ENCODE assay signal across 13 cellular contexts in the genomic region with DNA sequence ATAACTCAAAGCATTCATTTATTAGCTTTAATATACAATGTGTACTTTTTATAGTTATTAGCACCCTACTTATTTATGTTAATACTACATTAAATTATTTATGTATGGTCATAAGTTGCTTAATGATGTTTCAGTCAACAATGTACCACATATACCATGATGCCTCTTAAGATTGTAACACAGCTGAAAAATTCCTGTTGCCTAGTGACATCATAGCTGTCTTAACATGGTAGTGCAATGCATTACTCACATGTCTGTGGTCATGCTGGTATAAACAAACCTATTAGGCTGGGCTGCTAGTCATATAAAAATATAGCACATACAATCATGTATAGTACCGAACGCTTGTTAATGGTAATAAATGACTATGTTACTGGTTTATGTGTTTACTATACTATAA.
DNase-seq lines count a peak whose midpoint lies in the region; ATAC-seq and TF ChIP-seq lines count a peak whose summit lies in the region.
"Had no signal": no experiment of that assay in that cellular context is flagged by ENCODE, and none has a peak within 500 bp of the region (broad histone marks: within the 10 kb centered on the region; RNA-seq: fewer than 3 reads in every experiment).

No MANE protein-coding gene starts in this region.

- no peak for DNase-seq in RWPE2 (ENCODE audit: low spot score)
- DNase-seq in gastrocnemius medialis: no peak
- no peak for DNase-seq in CD14-positive monocyte (ENCODE audit: low spot score)
- DNase-seq in DMS153 treated with DMSO at 0.1 percent for 48 hours (lab: John Stamatoyannopoulos, UW; ENCODE audit: unreplicated experiment): no peak
- no peak for DNase-seq in activated CD8-positive, alpha-beta T cell treated with anti-CD3 and anti-CD28 coated beads, Interleukin-2, amount 10 ng/mL, durations not matched to agents 7 days and 5 days
- no peak for DNase-seq in effector CD8-positive, alpha-beta T cell (lab: John Stamatoyannopoulos, UW)
- DNase-seq: cortex of kidney, NCI-H1105, substantia nigra had no signal

- in situ Hi-C loops in gastrocnemius medialis (cut with MboI; ENCODE audit: low sequenced_read_pairs in 4 of 4): no loop called here

- no peaks in the 10 kb centered on the region for H3K27me3 Mint-ChIP-seq in CD14-positive monocyte (ENCODE audit: low read depth in 3 of 3)
- no peaks in the 10 kb centered on the region for H3K27me3 Mint-ChIP-seq in activated CD8-positive, alpha-beta T cell treated with anti-CD3 and anti-CD28 coated beads, Interleukin-2, amount 10 ng/mL, durations not matched to agents 7 days and 5 days (ENCODE audit: low read depth)
- H3K27me3 Mint-ChIP-seq: natural killer cell treated with Interleukin-12 subunit alpha and Interleukin-12 subunit beta and Interleukin-15 and Interleukin-18, amount 100 ng/mL, for 72 hours had no signal

- H3K36me3 ChIP-seq in HEK293 (ENCODE audit: control insufficient read depth in 2 of 2, insufficient read depth in 1 of 2, low read length in 2 of 2) (peaks cover 0 to 3% of the 10 kb centered on the region in 2 experiments; a peak in 1 of 3 replicates), RWPE2 (ENCODE audit: low read depth) (peaks cover 55% of the 10 kb centered on the region), gastrocnemius medialis (peaks cover 0 to 23% of the 10 kb centered on the region in 2 donors)

- CTCF ChIA-PET in HEK293 (lab: Yijun Ruan, JAX): interaction anchor here (0.7 to 1.0 kb wide), 2 partner anchors 90 to 121 kb away, joined by 3 to 4 read pairs; no protein-coding TSS in a partner anchor
- CTCF ChIA-PET in activated CD8-positive, alpha-beta T cell treated with anti-CD3 and anti-CD28 coated beads, Interleukin-2, amount 10 ng/mL, durations not matched to agents 7 days and 5 days (lab: Charles Lee): interaction anchor here (0.8 to 0.9 kb wide), 2 partner anchors 8 to 9 kb away, joined by 4 read pairs; no protein-coding TSS in a partner anchor

- H3K4me1 ChIP-seq in HEK293 (ENCODE audit: control insufficient read depth, insufficient read depth, low read length) (peaks cover 13% of the 10 kb centered on the region), RWPE2 (ENCODE audit: insufficient read depth, poor library complexity, severe bottlenecking) (peaks cover 23% of the 10 kb centered on the region), gastrocnemius medialis (peaks cover 27 to 28% of the 10 kb centered on the region in 2 donors)

- H3K4me3 Mint-ChIP-seq in CD14-positive monocyte: no peak overlapping the region
- H3K4me3 Mint-ChIP-seq in activated CD8-positive, alpha-beta T cell treated with anti-CD3 and anti-CD28 coated beads, Interleukin-2, amount 10 ng/mL, durations not matched to agents 7 days and 5 days: no peak overlapping the region
- H3K4me3 Mint-ChIP-seq: activated T-helper 1 cell treated with anti-CD3 and anti-CD28 coated beads, Interleukin-12 subunit alpha, Interleukin-12 subunit beta, Interleukin-2, Interleukin-4 antibody, amounts not matched to agents 30 ng/mL and 10 ng/mL and 1 ng/mL, durations not matched to agents 14 hours and 24 hours and 36 hours; natural killer cell treated with Interleukin-12 subunit alpha and Interleukin-12 subunit beta and Interleukin-15 and Interleukin-18, amount 100 ng/mL, for 72 hours had no signal

- H3K27ac ChIP-seq in HEK293 (ENCODE audit: extremely low read depth, low read depth, low read length) (no peak overlapping the region), RWPE2 (ENCODE audit: poor library complexity, severe bottlenecking) (no peak overlapping the region), gastrocnemius medialis (peak overlapping the region; percentile 63 to 80 (median 74))

- H3K9me3 Mint-ChIP-seq in CD14-positive monocyte: no peaks in the 10 kb centered on the region
- no peaks in the 10 kb centered on the region for H3K9me3 Mint-ChIP-seq in activated CD8-positive, alpha-beta T cell treated with anti-CD3 and anti-CD28 coated beads, Interleukin-2, amount 10 ng/mL, durations not matched to agents 7 days and 5 days (ENCODE audit: insufficient read depth)
- H3K9me3 Mint-ChIP-seq: activated T-helper 1 cell treated with anti-CD3 and anti-CD28 coated beads, Interleukin-12 subunit alpha, Interleukin-12 subunit beta, Interleukin-2, Interleukin-4 antibody, amounts not matched to agents 30 ng/mL and 10 ng/mL and 1 ng/mL, durations not matched to agents 14 hours and 24 hours and 36 hours; natural killer cell treated with Interleukin-12 subunit alpha and Interleukin-12 subunit beta and Interleukin-15 and Interleukin-18, amount 100 ng/mL, for 72 hours had no signal

- no peaks in the 10 kb centered on the region for H3K9me3 ChIP-seq in HEK293 (ENCODE audit: control insufficient read depth, insufficient read depth, low read depth, low read length)
- no peaks in the 10 kb centered on the region for H3K9me3 ChIP-seq in RWPE2 (ENCODE audit: severe bottlenecking)
- H3K9me3 ChIP-seq in gastrocnemius medialis: no peaks in the 10 kb centered on the region

- no peak for TF ChIP-seq CTCF in HEK293 (tag by site-specific recombination; IDR thresholded peaks at IDR 0.05)
- TF ChIP-seq CTCF in RWPE2 (IDR thresholded peaks at IDR 0.05; ENCODE audit: poor library complexity, severe bottlenecking): no peak
- no peak for TF ChIP-seq CTCF in gastrocnemius medialis (IDR thresholded peaks at IDR 0.05 in 4 of 5, conservative IDR thresholded peaks at IDR 0.05 in 1 of 5)
- no peak for TF ChIP-seq CTCF in CD14-positive monocyte (IDR thresholded peaks at IDR 0.05)

- H3K27me3 ChIP-seq in RWPE2 (ENCODE audit: insufficient read depth, poor library complexity, severe bottlenecking) (no peaks in the 10 kb centered on the region), gastrocnemius medialis (no peaks in the 10 kb centered on the region)

- POLR2A ChIA-PET in HEK293 (lab: Yijun Ruan, JAX): no interaction called here
- POLR2A ChIA-PET in activated CD8-positive, alpha-beta T cell treated with anti-CD3 and anti-CD28 coated beads, Interleukin-2, amount 10 ng/mL, durations not matched to agents 7 days and 5 days (lab: Charles Lee): no interaction called here

- no peak overlapping the region for H3K4me3 ChIP-seq in HEK293 (ENCODE audit: low read depth, low read length)
- no peak overlapping the region for H3K4me3 ChIP-seq in RWPE2 (ENCODE audit: severe bottlenecking)
- no peak overlapping the region for H3K4me3 ChIP-seq in gastrocnemius medialis

- intact Hi-C loops in gastrocnemius medialis (cut with DNase I; ENCODE audit: low total_unique reads): loop anchor here (5.0 kb wide), 2 partner anchors 39 to 71 kb away; no protein-coding TSS in a partner anchor
- intact Hi-C loops in CD14-positive monocyte (cut with micrococcal nuclease): no loop called here

- no peaks in the 10 kb centered on the region for H3K4me1 Mint-ChIP-seq in CD14-positive monocyte
- no peaks in the 10 kb centered on the region for H3K4me1 Mint-ChIP-seq in activated CD8-positive, alpha-beta T cell treated with anti-CD3 and anti-CD28 coated beads, Interleukin-2, amount 10 ng/mL, durations not matched to agents 7 days and 5 days (ENCODE audit: low read depth)

- H3K36me3 Mint-ChIP-seq in CD14-positive monocyte: peaks cover 27 to 32% of the 10 kb centered on the region in 2 donors
- H3K36me3 Mint-ChIP-seq in activated CD8-positive, alpha-beta T cell treated with anti-CD3 and anti-CD28 coated beads, Interleukin-2, amount 10 ng/mL, durations not matched to agents 7 days and 5 days (ENCODE audit: low read depth): peaks cover 7% of the 10 kb centered on the region

- ATAC-seq in RWPE2 (ENCODE audit: low read depth) (peak; percentile 88), esophagus mucosa (peak; percentile 64), gastrocnemius medialis (peak; percentile 49 to 54)
- ATAC-seq in activated CD8-positive, alpha-beta T cell treated with anti-CD3 and anti-CD28 coated beads, Interleukin-2, amount 10 ng/mL, durations not matched to agents 7 days and 5 days: no peak

- no peak overlapping the region for H3K27ac Mint-ChIP-seq in CD14-positive monocyte
- H3K27ac Mint-ChIP-seq in activated CD8-positive, alpha-beta T cell treated with anti-CD3 and anti-CD28 coated beads, Interleukin-2, amount 10 ng/mL, durations not matched to agents 7 days and 5 days: no peak overlapping the region
- H3K27ac Mint-ChIP-seq: activated T-helper 1 cell treated with anti-CD3 and anti-CD28 coated beads, Interleukin-12 subunit alpha, Interleukin-12 subunit beta, Interleukin-2, Interleukin-4 antibody, amounts not matched to agents 30 ng/mL and 10 ng/mL and 1 ng/mL, durations not matched to agents 14 hours and 24 hours and 36 hours; natural killer cell treated with Interleukin-12 subunit alpha and Interleukin-12 subunit beta and Interleukin-15 and Interleukin-18, amount 100 ng/mL, for 72 hours had no signal

- TF ChIP-seq POLR2A in gastrocnemius medialis (IDR thresholded peaks at IDR 0.05): no peak

TF ChIP-seq in HEK293, 187 proteins besides CTCF, POLR2A, EP300 and RAD21 (continues in another document):
- TF ChIP-seq ZNF521 (tag by site-specific recombination; IDR thresholded peaks at IDR 0.05) (no peak), TRIM28 (IDR thresholded peaks at IDR 0.05; ENCODE audit: borderline replicate concordance, low read length) (no peak), ZNF629 (tag by site-specific recombination; IDR thresholded peaks at IDR 0.05) (peak; percentile 93), KLF16 (tag by site-specific recombination; IDR thresholded peaks at IDR 0.05) (no peak), ZNF175 (tag by site-specific recombination; IDR thresholded peaks at IDR 0.05) (no peak), ZNF239 (tag by site-specific recombination; IDR thresholded peaks at IDR 0.05) (no peak), ZNF211 (tag by site-specific recombination; IDR thresholded peaks at IDR 0.05; ENCODE audit: low read depth) (0 out of 2 replicates have a peak, but pooled peaks have one; percentile 56)
- TF ChIP-seq, protein P1, sequence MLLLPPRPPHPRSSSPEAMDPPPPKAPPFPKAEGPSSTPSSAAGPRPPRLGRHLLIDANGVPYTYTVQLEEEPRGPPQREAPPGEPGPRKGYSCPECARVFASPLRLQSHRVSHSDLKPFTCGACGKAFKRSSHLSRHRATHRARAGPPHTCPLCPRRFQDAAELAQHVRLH (tag by site-specific recombination; IDR thresholded peaks at IDR 0.05): no peak
- TF ChIP-seq, protein P2, sequence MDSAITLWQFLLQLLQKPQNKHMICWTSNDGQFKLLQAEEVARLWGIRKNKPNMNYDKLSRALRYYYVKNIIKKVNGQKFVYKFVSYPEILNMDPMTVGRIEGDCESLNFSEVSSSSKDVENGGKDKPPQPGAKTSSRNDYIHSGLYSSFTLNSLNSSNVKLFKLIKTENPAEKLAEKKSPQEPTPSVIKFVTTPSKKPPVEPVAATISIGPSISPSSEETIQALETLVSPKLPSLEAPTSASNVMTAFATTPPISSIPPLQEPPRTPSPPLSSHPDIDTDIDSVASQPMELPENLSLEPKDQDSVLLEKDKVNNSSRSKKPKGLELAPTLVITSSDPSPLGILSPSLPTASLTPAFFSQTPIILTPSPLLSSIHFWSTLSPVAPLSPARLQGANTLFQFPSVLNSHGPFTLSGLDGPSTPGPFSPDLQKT (IDR thresholded peaks at IDR 0.05; ENCODE audit: borderline replicate concordance, low read depth, low read length): no peak

Comparison
In these comparisons a context has a peak if more than half of its experiments do, and no peak if none do; other contexts are left out.
1. H3K27ac ChIP-seq: peak in gastrocnemius medialis (4 of 4); none in HEK293 (single experiment) and RWPE2 (single experiment).